In genomic region chr9:129109504-129109903, GRCh38 we compare ENCODE assay signal across 1 cellular context.
TF ChIP-seq lines count a peak whose summit lies in the region.

No MANE protein-coding gene starts in this region.

TF ChIP-seq in SK-N-SH, 30 proteins besides CTCF, POLR2A, EP300 and RAD21 (continued from another document):
- TF ChIP-seq REST (IDR thresholded peaks at IDR 0.05; ENCODE audit: low read depth, low read length), result no peak
- TF ChIP-seq SMC3 (IDR thresholded peaks at IDR 0.05; ENCODE audit: low read depth, low read length), result no peak
- TF ChIP-seq IRF3 (IDR thresholded peaks at IDR 0.05; ENCODE audit: low read depth, low read length), result no peak
- no peak for TF ChIP-seq PBX3 (IDR thresholded peaks at IDR 0.05)
- TF ChIP-seq SIN3A (IDR thresholded peaks at IDR 0.05; ENCODE audit: borderline replicate concordance, low read depth, low read length), result no peak
- no peak for TF ChIP-seq MAX (IDR thresholded peaks at IDR 0.05; ENCODE audit: low read depth)
- TF ChIP-seq POLR2AphosphoS5 (IDR thresholded peaks at IDR 0.05; ENCODE audit: low read depth, low read length), result no peak
- no peak for TF ChIP-seq RFX5 (IDR thresholded peaks at IDR 0.05; ENCODE audit: low read length)
